Comparison of ENCODE assay signal across 15 cellular contexts in the genomic region with DNA sequence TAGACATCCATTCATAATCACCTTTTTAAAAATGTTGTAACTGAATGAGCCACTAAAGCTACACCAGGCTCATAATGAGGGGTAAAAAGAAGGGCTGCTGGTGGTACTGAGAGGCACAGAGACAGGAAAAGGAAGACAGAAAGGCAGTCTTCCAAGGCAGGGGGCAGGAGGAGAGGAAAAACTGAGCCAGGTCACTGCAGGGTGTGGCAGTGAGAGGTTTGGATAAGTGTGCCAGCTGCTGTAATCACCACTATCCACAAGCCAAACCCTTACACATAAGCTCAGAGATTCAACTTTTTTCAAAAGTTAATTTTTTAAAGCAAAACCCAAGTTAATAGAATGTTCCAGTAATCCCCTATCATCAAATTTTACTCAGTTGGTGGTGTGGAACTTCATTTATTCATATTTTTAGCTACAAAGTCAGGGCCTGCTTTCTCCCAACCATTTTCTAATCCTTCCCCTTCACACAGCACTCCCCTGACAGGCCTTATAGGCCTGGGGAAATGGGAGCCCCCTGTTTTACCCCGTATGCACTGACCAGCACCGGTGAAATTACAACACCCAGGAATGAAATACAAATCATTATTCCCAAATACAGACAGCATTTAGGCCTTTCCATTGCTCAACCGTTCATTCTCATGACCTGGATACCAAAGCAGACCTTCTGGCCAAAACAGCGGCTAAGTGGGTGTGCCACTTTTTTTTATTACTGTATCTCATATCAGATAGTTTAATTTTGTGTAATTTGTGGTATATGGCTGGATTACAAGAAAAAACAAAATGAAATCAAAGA.
DNase-seq lines count a peak whose midpoint lies in the region; ATAC-seq and TF ChIP-seq lines count a peak whose summit lies in the region.
"Had no signal": no experiment of that assay in that cellular context is flagged by ENCODE, and none has a peak within 500 bp of the region (broad histone marks: within the 10 kb centered on the region; RNA-seq: fewer than 3 reads in every experiment).

No MANE protein-coding gene starts in this region.

- peaks cover 48% of the 10 kb centered on the region for H3K4me1 Mint-ChIP-seq in glutamatergic neuron (ENCODE audit: low read depth, unreplicated experiment)
- no peaks in the 10 kb centered on the region for H3K4me1 Mint-ChIP-seq in stimulated activated effector memory CD8-positive, alpha-beta T cell treated with anti-CD3 and anti-CD28 coated beads, Interleukin-12 subunit alpha, Interleukin-12 subunit beta, amount 100 ng/mL, for 72 hours
- H3K4me1 Mint-ChIP-seq: activated B cell treated with CpG ODN at 0.5 μM for 24 hours; activated naive CD8-positive, alpha-beta T cell treated with anti-CD3 and anti-CD28 coated beads for 36 hours had no signal

- peaks cover 13% of the 10 kb centered on the region for H3K27me3 Mint-ChIP-seq in glutamatergic neuron (ENCODE audit: unreplicated experiment)
- H3K27me3 Mint-ChIP-seq: activated B cell treated with CpG ODN at 0.5 μM for 24 hours had no signal

- peak overlapping the region; percentile 56 for H3K9ac ChIP-seq in adipocyte (ENCODE audit: low read length)

- peak overlapping the region; percentile 65 for H3K27ac Mint-ChIP-seq in glutamatergic neuron (ENCODE audit: unreplicated experiment)
- no peak overlapping the region for H3K27ac Mint-ChIP-seq in stimulated activated effector memory CD8-positive, alpha-beta T cell treated with anti-CD3 and anti-CD28 coated beads, Interleukin-12 subunit alpha, Interleukin-12 subunit beta, amount 100 ng/mL, for 72 hours
- H3K27ac Mint-ChIP-seq: activated B cell treated with CpG ODN at 0.5 μM for 24 hours; activated naive CD8-positive, alpha-beta T cell treated with anti-CD3 and anti-CD28 coated beads for 36 hours had no signal

- no peaks in the 10 kb centered on the region for H3K36me3 ChIP-seq in adipocyte (ENCODE audit: control insufficient read depth, insufficient read depth, low read length, severe bottlenecking)

- DNase-seq in G401 (ENCODE audit: low spot score) (peak; percentile 53), adipocyte (ENCODE audit: low read depth) (no peak), glutamatergic neuron (no peak), sciatic nerve (ENCODE audit: low spot score) (no peak), NCI-H1930 (lab: John Stamatoyannopoulos, UW) (no peak)
- no peak for DNase-seq in stimulated activated effector memory CD8-positive, alpha-beta T cell treated with anti-CD3 and anti-CD28 coated beads, Interleukin-12 subunit alpha, Interleukin-12 subunit beta, amount 100 ng/mL, for 72 hours (ENCODE audit: low spot score in 2 of 2)
- DNase-seq: activated B cell treated with CpG ODN at 0.5 μM for 24 hours; activated CD8-positive, alpha-beta memory T cell treated with anti-CD3 and anti-CD28 coated beads, Interleukin-2, amount 50 U/mL, for 4 hours; activated naive CD8-positive, alpha-beta T cell treated with anti-CD3 and anti-CD28 coated beads for 36 hours; AML-193; DND-41; mesendoderm; occipital lobe had no signal

- H3K27me3 ChIP-seq in adipocyte (replicated peaks; ENCODE audit: control insufficient read depth, insufficient read depth, low read length), result no peaks in the 10 kb centered on the region

- peak; percentile 93 for ATAC-seq in sciatic nerve
- no peak for ATAC-seq in GM18519 (IDR thresholded peaks at IDR 0.05; ENCODE audit: low FRiP score, unreplicated experiment)
- ATAC-seq in stimulated activated effector memory CD8-positive, alpha-beta T cell treated with anti-CD3 and anti-CD28 coated beads, Interleukin-12 subunit alpha, Interleukin-12 subunit beta, amount 100 ng/mL, for 72 hours, result no peak
- ATAC-seq in HG03139 (IDR thresholded peaks at IDR 0.05; ENCODE audit: unreplicated experiment), result no peak

- intact Hi-C loops in sciatic nerve (cut with DNase I), result no loop called here

- H3K4me3 Mint-ChIP-seq in glutamatergic neuron (ENCODE audit: unreplicated experiment), result peak overlapping the region; percentile 64
- H3K4me3 Mint-ChIP-seq in stimulated activated effector memory CD8-positive, alpha-beta T cell treated with anti-CD3 and anti-CD28 coated beads, Interleukin-12 subunit alpha, Interleukin-12 subunit beta, amount 100 ng/mL, for 72 hours, result no peak overlapping the region
- H3K4me3 Mint-ChIP-seq: activated B cell treated with CpG ODN at 0.5 μM for 24 hours; activated naive CD8-positive, alpha-beta T cell treated with anti-CD3 and anti-CD28 coated beads for 36 hours had no signal

- in situ Hi-C loops in G401 (cut with HindIII; ENCODE audit: low sequenced_read_pairs), result no loop called here

- no peaks in the 10 kb centered on the region for H3K36me3 Mint-ChIP-seq in glutamatergic neuron (ENCODE audit: unreplicated experiment)
- H3K36me3 Mint-ChIP-seq in stimulated activated effector memory CD8-positive, alpha-beta T cell treated with anti-CD3 and anti-CD28 coated beads, Interleukin-12 subunit alpha, Interleukin-12 subunit beta, amount 100 ng/mL, for 72 hours, result no peaks in the 10 kb centered on the region
- H3K36me3 Mint-ChIP-seq: activated naive CD8-positive, alpha-beta T cell treated with anti-CD3 and anti-CD28 coated beads for 36 hours had no signal

- H3K9me3 Mint-ChIP-seq in glutamatergic neuron (ENCODE audit: unreplicated experiment), result peaks cover 11% of the 10 kb centered on the region
- H3K9me3 Mint-ChIP-seq in stimulated activated effector memory CD8-positive, alpha-beta T cell treated with anti-CD3 and anti-CD28 coated beads, Interleukin-12 subunit alpha, Interleukin-12 subunit beta, amount 100 ng/mL, for 72 hours, result no peaks in the 10 kb centered on the region
- H3K9me3 Mint-ChIP-seq: activated B cell treated with CpG ODN at 0.5 μM for 24 hours; activated naive CD8-positive, alpha-beta T cell treated with anti-CD3 and anti-CD28 coated beads for 36 hours had no signal

- H3K4me1 ChIP-seq in adipocyte (ENCODE audit: control insufficient read depth, insufficient read depth, low read length), result peaks cover 29% of the 10 kb centered on the region

- no peak for TF ChIP-seq CTCF in glutamatergic neuron (IDR thresholded peaks at IDR 0.05; ENCODE audit: partially characterized antibody, unreplicated experiment)

- peak overlapping the region; percentile 25 for H3K4me3 ChIP-seq in adipocyte (ENCODE audit: low read length)

- no peaks in the 10 kb centered on the region for H3K9me3 ChIP-seq in adipocyte (ENCODE audit: control insufficient read depth, low read length)
